32 cellular contexts compared by ENCODE assay signal in genomic region chr5:51336878-51337277, GRCh38.
"Had no signal": no experiment of that assay in that cellular context is flagged by ENCODE, and none has a peak within 500 bp of the region (broad histone marks: within the 10 kb centered on the region; RNA-seq: fewer than 3 reads in every experiment).

No MANE protein-coding gene starts in this region.

- H3K9me3 ChIP-seq: MG63 had no signal

- H3K27me3 ChIP-seq: MG63 had no signal

- H3K36me3 ChIP-seq: MG63 had no signal

- H3K4me2 ChIP-seq: KMS-11 had no signal

- H3K27ac ChIP-seq: KMS-11 had no signal

- H3K9ac ChIP-seq: KMS-11 had no signal

- DNase-seq: Karpas-422, Kasumi-1, MG63, MM.1S, MV-4-11, NCI-H1048, NCI-H1092, NCI-H1092 treated with DMSO at 0.1 percent for 48 hours, NCI-H1105, NCI-H1105 treated with DMSO at 0.1 percent for 48 hours, NCI-H1417, NCI-H1417 treated with DMSO at 0.1 percent for 48 hours, NCI-H1436, NCI-H1436 treated with DMSO at 0.1 percent for 48 hours, NCI-H146, NCI-H1694, NCI-H1694 treated with DMSO at 0.1 percent for 48 hours, NCI-H187, NCI-H187 treated with DMSO at 0.1 percent for 48 hours, NCI-H1930, NCI-H2029, NCI-H2029 treated with DMSO at 0.1 percent for 48 hours, NCI-H2081, NCI-H2081 treated with DMSO at 0.1 percent for 48 hours, NCI-H2107, NCI-H2227 treated with DMSO at 0.1 percent for 48 hours, NCI-H226, NCI-H345, NCI-H446, NCI-H446 treated with DMSO at 0.1 percent for 48 hours, NCI-H510A had no signal

- H3K4me3 ChIP-seq: MG63 had no signal
